Comparison of ENCODE assay signal across 24 cellular contexts in genomic region chr16:11474617-11475291, GRCh38.
A peak's percentile ranks its signal among the peaks of the same experiment; 100 is the strongest.
DNase-seq lines count a peak whose midpoint lies in the region; ATAC-seq, FAIRE-seq and TF ChIP-seq lines count a peak whose summit lies in the region.
"Had no signal": no experiment of that assay in that cellular context is flagged by ENCODE, and none has a peak within 500 bp of the region (broad histone marks: within the 10 kb centered on the region; RNA-seq: fewer than 3 reads in every experiment).

No MANE protein-coding gene starts in this region.

- CTCF ChIA-PET in A549 (lab: Yijun Ruan, JAX): interaction anchor here (0.8 to 4.0 kb wide), 8 partner anchors 10 to 257 kb away, joined by 3 to 15 read pairs (median 4); no protein-coding TSS in a partner anchor

- no peak for TF ChIP-seq POLR2A in A549 (IDR thresholded peaks at IDR 0.05; ENCODE audit: low read length)

- peak in 1 of 2 experiments; percentile 18; a peak in 2 of 6 replicates for ATAC-seq in A549
- ATAC-seq in RWPE2 (ENCODE audit: low read depth): peak; percentile 82
- peak; percentile 77 to 93 for ATAC-seq in lower lobe of right lung
- ATAC-seq: activated CD8-positive, alpha-beta memory T cell treated with anti-CD3 and anti-CD28 coated beads, Interleukin-2, amount 10 ng/mL, durations not matched to agents 7 days and 5 days; activated T-cell treated with anti-CD3 and anti-CD28 coated beads, Interleukin-2, amount 50 U/mL, for 72 hours; CD8-positive, alpha-beta T cell; Panc1; stimulated activated naive CD8-positive, alpha-beta T cell treated with anti-CD3 and anti-CD28 coated beads, Interleukin-15, amount 100 ng/mL, for 72 hours had no signal

- H3K4me3 ChIP-seq in A549 (no peak overlapping the region), RWPE2 (ENCODE audit: severe bottlenecking) (no peak overlapping the region), lower lobe of right lung (no peak overlapping the region)
- H3K4me3 ChIP-seq: adrenal gland, HAP-1, thyroid gland had no signal

- TF ChIP-seq CTCF in A549 (IDR thresholded peaks at IDR 0.05) (no peak), RWPE2 (IDR thresholded peaks at IDR 0.05; ENCODE audit: poor library complexity, severe bottlenecking) (no peak), lower lobe of right lung (IDR thresholded peaks at IDR 0.05) (no peak)

- TF ChIP-seq EP300 in A549 (IDR thresholded peaks at IDR 0.05) (no peak), Ishikawa (IDR thresholded peaks at IDR 0.05; ENCODE audit: borderline replicate concordance) (no peak)

- POLR2A ChIA-PET in A549 (lab: Yijun Ruan, JAX): interaction anchor here (1.0 kb wide), 1 partner anchor 23 kb away, joined by 3 read pairs; no protein-coding TSS in a partner anchor

- DNase-seq in A549 (ENCODE audit: low read depth in 1 of 2, low spot score in 1 of 2) (peak in 1 of 2 experiments; percentile 35), RWPE2 (ENCODE audit: low spot score) (no peak), lower lobe of right lung (no peak), C1 segment of cervical spinal cord (lab: John Stamatoyannopoulos, UW) (no peak), NCI-H2107 treated with DMSO at 0.1 percent for 48 hours (lab: John Stamatoyannopoulos, UW; ENCODE audit: unreplicated experiment) (no peak), hippocampal formation (lab: John Stamatoyannopoulos, UW) (no peak)
- DNase-seq in activated T-cell treated with anti-CD3 and anti-CD28 coated beads, Interleukin-2, amount 50 U/mL, for 1 hour: no peak
- DNase-seq: activated CD4-positive, alpha-beta T cell treated with anti-CD3 and anti-CD28 coated beads, Interleukin-2, amount 10 ng/mL, durations not matched to agents 7 days and 5 days; activated CD8-positive, alpha-beta memory T cell treated with anti-CD3 and anti-CD28 coated beads, Interleukin-2, amount 10 ng/mL, durations not matched to agents 7 days and 5 days; activated naive CD4-positive, alpha-beta T cell treated with Interleukin-2 at 50 U/mL for 16 hours; activated T-cell treated with anti-CD3 and anti-CD28 coated beads, Interleukin-2, amount 50 U/mL, for 72 hours; adrenal gland; CD8-positive, alpha-beta T cell; GF-D8; islet precursor cell; Kasumi-1; NCI-H187; SHP77 treated with DMSO at 0.1 percent for 48 hours; stimulated activated CD8-positive, alpha-beta memory T cell treated with anti-CD3 and anti-CD28 coated beads, Interleukin-4, amount 100 ng/mL, for 48 hours; stimulated activated naive CD8-positive, alpha-beta T cell treated with anti-CD3 and anti-CD28 coated beads, Interleukin-15, amount 100 ng/mL, for 72 hours; thyroid gland had no signal

- no peaks in the 10 kb centered on the region for H3K36me3 ChIP-seq in RWPE2 (ENCODE audit: low read depth)
- no peaks in the 10 kb centered on the region for H3K36me3 ChIP-seq in lower lobe of right lung
- H3K36me3 ChIP-seq: adrenal gland, HAP-1, thyroid gland had no signal

- no peak for FAIRE-seq in A549 (lab: Jason Lieb, UNC)

- no peak for TF ChIP-seq RAD21 in A549 (conservative IDR thresholded peaks at IDR 0.05 in 1 of 2, IDR thresholded peaks at IDR 0.05 in 1 of 2)
- no peak for TF ChIP-seq RAD21 in Ishikawa (IDR thresholded peaks at IDR 0.05; ENCODE audit: low read depth)

- H3K9me3 ChIP-seq in A549 (no peaks in the 10 kb centered on the region), RWPE2 (ENCODE audit: severe bottlenecking) (no peaks in the 10 kb centered on the region), lower lobe of right lung (no peaks in the 10 kb centered on the region)
- H3K9me3 ChIP-seq: adrenal gland, HAP-1, thyroid gland had no signal

- intact Hi-C loops in lower lobe of right lung (cut with DNase I): no loop called here

- WGBS in A549 (ENCODE audit: missing lambda C conversion rate): 35% methylated on average over 8 of the region's 8 CpGs

- H3K27me3 ChIP-seq in RWPE2 (ENCODE audit: insufficient read depth, poor library complexity, severe bottlenecking) (no peaks in the 10 kb centered on the region), lower lobe of right lung (ENCODE audit: low read depth) (no peaks in the 10 kb centered on the region)
- H3K27me3 ChIP-seq: adrenal gland, thyroid gland had no signal

- peak overlapping the region; percentile 44 for H3K4me2 ChIP-seq in A549

- H3K27ac ChIP-seq in A549 (peak overlapping the region; percentile 5 to 57; a peak in 4 of 6 replicates), RWPE2 (ENCODE audit: poor library complexity, severe bottlenecking) (no peak overlapping the region), lower lobe of right lung (no peak overlapping the region)
- H3K27ac ChIP-seq: adrenal gland, thyroid gland had no signal

- peaks cover 19% of the 10 kb centered on the region for H3K4me1 ChIP-seq in A549
- peaks cover 5% of the 10 kb centered on the region for H3K4me1 ChIP-seq in RWPE2 (ENCODE audit: insufficient read depth, poor library complexity, severe bottlenecking)
- H3K4me1 ChIP-seq in lower lobe of right lung: no peaks in the 10 kb centered on the region
- H3K4me1 ChIP-seq: adrenal gland, HAP-1, thyroid gland had no signal

TF ChIP-seq in A549, 52 proteins besides CTCF, POLR2A, EP300 and RAD21:
- TF ChIP-seq HOXB13 (CRISPR knock-in tag; IDR thresholded peaks at IDR 0.05; ENCODE audit: low read depth) (no peak), ESRRA (IDR thresholded peaks at IDR 0.05; ENCODE audit: borderline replicate concordance, low read length) (no peak), USF2 (IDR thresholded peaks at IDR 0.05) (peak; percentile 55), CBX8 (IDR thresholded peaks at IDR 0.05) (no peak), E2F6 (IDR thresholded peaks at IDR 0.05; ENCODE audit: borderline replicate concordance, low read depth) (no peak), EHF (CRISPR knock-in tag; IDR thresholded peaks at IDR 0.05) (no peak), ZNF302 (CRISPR knock-in tag; IDR thresholded peaks at IDR 0.05) (no peak), JUN (IDR thresholded peaks at IDR 0.05) (no peak), NR3C1 (IDR thresholded peaks at IDR 0.05) (no peak)

TF ChIP-seq in Ishikawa, 13 proteins besides CTCF, POLR2A, EP300 and RAD21:
- TF ChIP-seq USF1 (IDR thresholded peaks at IDR 0.05) (peak; percentile 45; the same call in 1 of the 2 replicates), FOXM1 (IDR thresholded peaks at IDR 0.05; ENCODE audit: borderline replicate concordance, low read depth) (no peak)

Comparison
In these comparisons a context has a peak if more than half of its experiments do, and no peak if none do; other contexts are left out.
1. H3K27ac ChIP-seq: peak in A549 (2 of 2); none in RWPE2 (single experiment) and lower lobe of right lung (single experiment).